ENCODE assay signal across 8 cellular contexts in the genomic region with DNA sequence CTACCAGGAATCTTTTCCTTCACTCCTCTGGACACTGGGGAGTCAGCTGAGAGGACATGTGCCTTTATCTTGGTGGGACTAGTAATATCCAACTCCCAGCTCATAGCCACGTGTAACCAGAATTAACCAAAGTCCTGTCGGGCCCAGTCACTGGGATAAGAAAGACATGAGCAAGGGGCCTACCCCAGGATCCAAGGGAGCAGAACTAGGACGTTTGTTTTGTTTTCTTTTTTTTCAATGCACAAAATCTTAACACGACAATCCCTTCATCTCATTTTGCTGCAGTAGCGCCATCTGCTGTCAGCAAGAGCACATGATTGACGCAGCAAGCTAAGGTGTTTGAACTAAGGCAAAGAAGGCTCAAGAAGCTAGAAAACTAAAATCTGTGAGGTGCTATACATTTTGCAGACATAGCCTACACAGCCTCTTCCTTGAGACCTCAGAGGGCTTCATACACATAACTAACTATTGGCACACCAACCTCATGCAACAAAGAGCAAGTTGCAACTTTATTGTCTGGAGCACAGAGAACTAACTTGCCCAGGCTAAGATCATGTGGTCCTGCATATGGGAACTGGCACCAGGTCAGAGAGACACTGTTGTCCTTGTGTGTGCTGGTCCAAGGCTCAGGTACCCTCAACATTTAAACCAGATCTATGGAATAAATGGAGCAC. TPM values are rescaled to one million over a fixed set of nuclear protein-coding genes. Genes with fewer than 3 reads are reported as not detected.
DNase-seq lines count a peak whose midpoint lies in the region; ATAC-seq and TF ChIP-seq lines count a peak whose summit lies in the region.

No MANE protein-coding gene starts in this region.

- H3K4me3 ChIP-seq in DND-41 (ENCODE audit: low read depth in 1 of 2, low read length in 2 of 2) = no peak overlapping the region
- no peak overlapping the region for H3K4me3 ChIP-seq in KMS-11 (IDR thresholded peaks at IDR 0.05; ENCODE audit: insufficient read depth, low read depth, low read length)
- H3K4me3 ChIP-seq in SU-DHL-6 (ENCODE audit: insufficient read depth, low read length, poor library complexity, severe bottlenecking) = no peak overlapping the region
- H3K4me3 ChIP-seq in cardiac muscle cell = no peak overlapping the region

- H3K36me3 ChIP-seq in DND-41 (ENCODE audit: insufficient read depth, low read length) (peaks cover 28% of the 10 kb centered on the region), KMS-11 (ENCODE audit: insufficient read depth) (no peaks in the 10 kb centered on the region), SU-DHL-6 (ENCODE audit: low read length) (no peaks in the 10 kb centered on the region), cardiac muscle cell (peaks cover 12% of the 10 kb centered on the region)

- H3K4me2 ChIP-seq in DND-41 (ENCODE audit: insufficient read depth, low read length) = no peak overlapping the region
- no peak overlapping the region for H3K4me2 ChIP-seq in KMS-11
- H3K4me2 ChIP-seq in SU-DHL-6 (ENCODE audit: low read depth, low read length, poor library complexity, severe bottlenecking) = no peak overlapping the region

- H4K20me1 ChIP-seq in DND-41 (ENCODE audit: insufficient read depth, low read length) (no peaks in the 10 kb centered on the region), KMS-11 (ENCODE audit: insufficient read depth) (no peaks in the 10 kb centered on the region), SU-DHL-6 (ENCODE audit: low read depth, low read length) (no peaks in the 10 kb centered on the region)

- H3F3A ChIP-seq in SU-DHL-6 (ENCODE audit: insufficient read depth) = no peaks in the 10 kb centered on the region

- DNase-seq in DND-41 (peak; percentile 53), cardiac muscle cell (ENCODE audit: low read depth in 1 of 2, low spot score in 1 of 2) (peak; percentile 71 to 89), retina (peak; percentile 72)
- peak; percentile 41 for DNase-seq in activated naive CD8-positive, alpha-beta T cell treated with anti-CD3 and anti-CD28 coated beads, Interleukin-2, amount 50 U/mL, for 16 hours (ENCODE audit: low read depth, low spot score)

- H3K79me2 ChIP-seq in DND-41 (ENCODE audit: insufficient read depth, low read length) = no peaks in the 10 kb centered on the region
- no peaks in the 10 kb centered on the region for H3K79me2 ChIP-seq in KMS-11 (ENCODE audit: insufficient read depth, low read depth)
- no peaks in the 10 kb centered on the region for H3K79me2 ChIP-seq in SU-DHL-6 (ENCODE audit: insufficient read depth, low read length)

- H2AFZ ChIP-seq in DND-41 (ENCODE audit: low read depth, low read length) = no peak overlapping the region
- no peak overlapping the region for H2AFZ ChIP-seq in KMS-11 (ENCODE audit: low read depth)
- H2AFZ ChIP-seq in SU-DHL-6 (ENCODE audit: low read depth, low read length, severe bottlenecking) = no peak overlapping the region

- ATAC-seq in DND-41 (ENCODE audit: insufficient read depth, low read depth) = peak; percentile 59; the same call in 2 of the 3 replicates
- no peak for ATAC-seq in HG02623 (IDR thresholded peaks at IDR 0.05; ENCODE audit: unreplicated experiment)
- no peak for ATAC-seq in GM19324 (IDR thresholded peaks at IDR 0.05; ENCODE audit: low FRiP score, unreplicated experiment)

- TF ChIP-seq CTCF in DND-41 (IDR thresholded peaks at IDR 0.05; ENCODE audit: borderline replicate concordance, extremely low read depth, low read length, poor library complexity, severe bottlenecking) (peak; percentile 83), KMS-11 (conservative IDR thresholded peaks at IDR 0.05; ENCODE audit: low read depth, low read length) (peak; percentile 91), SU-DHL-6 (IDR thresholded peaks at IDR 0.05; ENCODE audit: insufficient read depth, low read length, poor library complexity, severe bottlenecking) (peak; percentile 87), cardiac muscle cell (IDR thresholded peaks at IDR 0.05; ENCODE audit: low read depth, low read length) (peak; percentile 88)

- no peaks in the 10 kb centered on the region for H3K9me2 ChIP-seq in SU-DHL-6 (replicated peaks; ENCODE audit: insufficient read depth, low read length)

- H3K27me3 ChIP-seq in DND-41 (ENCODE audit: insufficient read depth, low read length, poor library complexity) (no peaks in the 10 kb centered on the region), KMS-11 (ENCODE audit: insufficient read depth, low read depth) (no peaks in the 10 kb centered on the region), SU-DHL-6 (ENCODE audit: low read length) (no peaks in the 10 kb centered on the region), cardiac muscle cell (no peaks in the 10 kb centered on the region)

- H3K9me3 ChIP-seq in DND-41 (ENCODE audit: insufficient read depth, low read length, severe bottlenecking) (no peaks in the 10 kb centered on the region), SU-DHL-6 (ENCODE audit: insufficient read depth, low read length) (no peaks in the 10 kb centered on the region), cardiac muscle cell (ENCODE audit: low read depth) (no peaks in the 10 kb centered on the region)

- H3K9ac ChIP-seq in DND-41 (ENCODE audit: low read depth, low read length) (no peak overlapping the region), KMS-11 (no peak overlapping the region), SU-DHL-6 (ENCODE audit: low read length) (no peak overlapping the region)

- H3K4me1 ChIP-seq in DND-41 (ENCODE audit: insufficient read depth, low read length) (no peaks in the 10 kb centered on the region), KMS-11 (ENCODE audit: low read depth, poor library complexity, severe bottlenecking) (peaks cover 10% of the 10 kb centered on the region), cardiac muscle cell (ENCODE audit: low read depth) (peaks cover 9% of the 10 kb centered on the region)

- no peak overlapping the region for H3K27ac ChIP-seq in DND-41 (ENCODE audit: low read length)
- no peak overlapping the region for H3K27ac ChIP-seq in KMS-11
- no peak overlapping the region for H3K27ac ChIP-seq in SU-DHL-6 (ENCODE audit: low read depth, low read length)
- peak overlapping the region; percentile 31 for H3K27ac ChIP-seq in cardiac muscle cell

RNA-seq across cellular contexts. Expression of a gene that starts 43.6 kb away (rescaled TPM):
- not detected in 2 replicates for total RNA-seq in cardiac muscle cell
- 0.40 TPM in 1 of 2 replicates, not detected in the other for polyA plus RNA-seq in cardiac muscle cell
